In the genomic region with DNA sequence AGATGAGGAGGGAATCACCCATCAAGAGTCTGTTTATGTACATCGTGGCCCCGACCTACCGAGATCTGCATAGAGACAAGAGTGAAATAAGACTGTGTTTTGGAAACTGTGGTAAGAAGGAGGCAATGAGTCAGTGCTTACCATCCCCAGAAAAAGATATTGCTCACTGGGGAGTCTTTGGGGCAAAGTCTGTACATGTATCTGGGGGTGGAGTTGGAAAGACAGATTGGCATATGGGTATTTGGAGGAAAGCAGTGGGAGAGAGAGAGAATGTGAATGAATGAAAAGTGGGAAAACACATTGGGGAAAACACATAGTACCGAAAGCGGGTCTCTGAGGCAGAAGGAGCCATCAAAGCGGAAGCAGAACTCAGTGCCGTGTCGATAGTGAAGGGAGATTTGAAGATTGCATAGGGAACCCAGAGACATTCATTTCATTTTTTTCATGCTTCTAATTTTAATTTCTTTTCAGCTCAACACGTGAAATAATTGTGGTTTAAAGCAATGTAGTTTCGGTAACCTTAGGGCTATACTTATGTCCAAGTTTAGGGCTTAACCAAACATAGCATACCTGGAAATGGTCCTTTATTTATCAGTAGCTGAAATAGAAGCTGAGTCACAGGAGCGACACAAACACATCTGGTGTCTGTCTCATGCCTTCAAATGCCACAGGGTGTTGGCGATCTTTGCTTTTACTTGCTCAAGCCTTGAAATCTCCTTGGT, we compare ENCODE assay signal across 8 cellular contexts.
DNase-seq lines count a peak whose midpoint lies in the region; ATAC-seq and TF ChIP-seq lines count a peak whose summit lies in the region.

No MANE protein-coding gene starts in this region.

- no peak for TF ChIP-seq CTCF in foreskin fibroblast (IDR thresholded peaks at IDR 0.05; ENCODE audit: low read depth, low read length)

- in situ Hi-C loops in KBM-7 (cut with MboI; ENCODE audit: low pct_unique_long_range_greater_than_20kb, low sequenced_read_pairs), result no loop called here

- peak; percentile 70 for ATAC-seq in GM21515 (IDR thresholded peaks at IDR 0.05; ENCODE audit: unreplicated experiment)

- peak overlapping the region; percentile 99 for H3K27ac Mint-ChIP-seq in activated CD4-positive, alpha-beta memory T cell treated with anti-CD3 and anti-CD28 coated beads, Interleukin-2, amount 10 ng/mL, durations not matched to agents 7 days and 5 days

- H3K9me3 Mint-ChIP-seq in activated CD4-positive, alpha-beta memory T cell treated with anti-CD3 and anti-CD28 coated beads, Interleukin-2, amount 10 ng/mL, durations not matched to agents 7 days and 5 days, result peaks cover 11% of the 10 kb centered on the region

- peaks cover 20% of the 10 kb centered on the region for H3K36me3 Mint-ChIP-seq in activated CD4-positive, alpha-beta memory T cell treated with anti-CD3 and anti-CD28 coated beads, Interleukin-2, amount 10 ng/mL, durations not matched to agents 7 days and 5 days (ENCODE audit: low read depth)

- peaks cover 13% of the 10 kb centered on the region for H3K27me3 Mint-ChIP-seq in activated CD4-positive, alpha-beta memory T cell treated with anti-CD3 and anti-CD28 coated beads, Interleukin-2, amount 10 ng/mL, durations not matched to agents 7 days and 5 days

- DNase-seq in DMS 273 treated with DMSO at 0.1 percent for 48 hours (lab: John Stamatoyannopoulos, UW) (peak; percentile 3), KBM-7 (peak; percentile 84), foreskin fibroblast (peak; percentile 47 to 61), islet precursor cell (no peak), SHP77 treated with DMSO at 0.1 percent for 48 hours (lab: John Stamatoyannopoulos, UW) (no peak)
- peak; percentile 74 for DNase-seq in activated CD4-positive, alpha-beta memory T cell treated with anti-CD3 and anti-CD28 coated beads, Interleukin-2, amount 10 ng/mL, durations not matched to agents 7 days and 5 days
- peak; percentile 67 for DNase-seq in stimulated activated naive CD4-positive, alpha-beta T cell treated with Interleukin-2 at 50 U/mL for 16 hours (lab: John Stamatoyannopoulos, UW)

- peak overlapping the region; percentile 82 for H3K4me3 Mint-ChIP-seq in activated CD4-positive, alpha-beta memory T cell treated with anti-CD3 and anti-CD28 coated beads, Interleukin-2, amount 10 ng/mL, durations not matched to agents 7 days and 5 days

- CTCF ChIA-PET in activated CD4-positive, alpha-beta memory T cell treated with anti-CD3 and anti-CD28 coated beads, Interleukin-2, amount 10 ng/mL, durations not matched to agents 7 days and 5 days (lab: Charles Lee), result interaction anchor here (1.0 to 2.4 kb wide), 5 partner anchors 10 to 195 kb away, joined by 3 to 18 read pairs (median 3); no protein-coding TSS in a partner anchor

- H3K4me1 Mint-ChIP-seq in activated CD4-positive, alpha-beta memory T cell treated with anti-CD3 and anti-CD28 coated beads, Interleukin-2, amount 10 ng/mL, durations not matched to agents 7 days and 5 days, result peaks cover 75% of the 10 kb centered on the region

- H3K4me3 ChIP-seq in foreskin fibroblast (ENCODE audit: low read depth in 1 of 2, low read length in 2 of 2), result no peak overlapping the region

- POLR2A ChIA-PET in activated CD4-positive, alpha-beta memory T cell treated with anti-CD3 and anti-CD28 coated beads, Interleukin-2, amount 10 ng/mL, durations not matched to agents 7 days and 5 days (lab: Charles Lee), result interaction anchor here (0.6 to 2.6 kb wide), 31 partner anchors 8 to 196 kb away, joined by 3 to 38 read pairs (median 5); partner anchors contain the start of gene CD44

Comparison
In these comparisons a context has a peak if more than half of its experiments do, and no peak if none do; other contexts are left out.
1. DNase-seq: peak in DMS 273 treated with DMSO at 0.1 percent for 48 hours (single experiment), KBM-7 (single experiment), activated CD4-positive, alpha-beta memory T cell treated with anti-CD3 and anti-CD28 coated beads, Interleukin-2, amount 10 ng/mL, durations not matched to agents 7 days and 5 days (single experiment), foreskin fibroblast (2 of 2) and stimulated activated naive CD4-positive, alpha-beta T cell treated with Interleukin-2 at 50 U/mL for 16 hours (single experiment); none in islet precursor cell (single experiment) and SHP77 treated with DMSO at 0.1 percent for 48 hours (single experiment).